In the genomic region with DNA sequence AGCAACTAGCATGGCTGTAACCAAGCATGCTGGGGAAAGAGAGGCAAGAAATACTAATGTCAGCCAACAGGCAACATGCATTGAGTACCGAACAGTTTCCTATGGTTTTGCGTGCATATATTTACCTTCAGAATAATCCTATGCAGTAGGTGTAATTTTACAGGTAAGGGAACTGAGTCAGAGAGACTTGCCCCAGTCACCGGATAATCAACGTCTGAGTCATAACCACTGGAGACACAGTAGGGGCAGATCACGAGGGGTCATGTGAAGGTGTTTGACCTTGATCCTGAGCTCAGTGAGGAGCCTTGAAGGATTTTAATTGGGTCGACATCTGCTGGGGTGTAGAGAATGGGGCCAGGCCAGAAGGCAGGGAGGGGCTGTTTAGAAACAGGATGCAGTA, we compare ENCODE assay signal across 23 cellular contexts. TPM values are rescaled to one million over a fixed set of nuclear protein-coding genes. Genes with fewer than 3 reads are reported as not detected.
A peak's percentile ranks its signal among the peaks of the same experiment; 100 is the strongest.
DNase-seq lines count a peak whose midpoint lies in the region; ATAC-seq, FAIRE-seq and TF ChIP-seq lines count a peak whose summit lies in the region.
"Had no signal": no experiment of that assay in that cellular context is flagged by ENCODE, and none has a peak within 500 bp of the region (broad histone marks: within the 10 kb centered on the region; RNA-seq: fewer than 3 reads in every experiment).

No MANE protein-coding gene starts in this region.

- no peaks in the 10 kb centered on the region for H3K9me1 ChIP-seq in IMR-90 (ENCODE audit: insufficient read depth, low read length)

- no peaks in the 10 kb centered on the region for H3K79me2 ChIP-seq in PC-9 (ENCODE audit: low read depth)

- H3K4me3 ChIP-seq in IMR-90 (ENCODE audit: insufficient read depth, low read depth, low read length) (no peak overlapping the region), PC-9 (no peak overlapping the region), bronchial epithelial cell (ENCODE audit: low read depth, low read length) (no peak overlapping the region)
- H3K4me3 ChIP-seq: GM12878, GM23248, HAP-1 had no signal

- no peak for TF ChIP-seq POLR2A in IMR-90 (IDR thresholded peaks at IDR 0.05; ENCODE audit: low read depth, low read length)

- no peaks in the 10 kb centered on the region for H3F3A ChIP-seq in PC-9 (ENCODE audit: insufficient read depth, low read depth)

- POLR2A ChIA-PET in IMR-90 (lab: Charles Lee; ENCODE audit: unreplicated experiment) (no interaction called here), PC-9 (lab: Charles Lee; ENCODE audit: unreplicated experiment) (no interaction called here)

- no peaks in the 10 kb centered on the region for H3K4me1 ChIP-seq in IMR-90 (ENCODE audit: control insufficient read depth, insufficient read depth, low read length)
- H3K4me1 ChIP-seq in PC-9 (replicated peaks; ENCODE audit: insufficient read depth) = no peaks in the 10 kb centered on the region
- H3K4me1 ChIP-seq: Caco-2, HAP-1 had no signal

- ATAC-seq in IMR-90 (ENCODE audit: low read depth) = no peak
- no peak for ATAC-seq in GM18870 (IDR thresholded peaks at IDR 0.05; ENCODE audit: unreplicated experiment)
- ATAC-seq: GM12878 had no signal

- in situ Hi-C loops in IMR-90 (cut with MboI; ENCODE audit: low sequenced_read_pairs) = no loop called here

- no peak overlapping the region for H4K5ac ChIP-seq in IMR-90 (ENCODE audit: low read depth, low read length)

- no peak overlapping the region for H2BK15ac ChIP-seq in IMR-90 (ENCODE audit: low read depth, low read length)

- H2BK120ac ChIP-seq in IMR-90 (ENCODE audit: low read depth, low read length) = no peak overlapping the region

- no peak overlapping the region for H3K14ac ChIP-seq in IMR-90 (replicated peaks; ENCODE audit: low read depth, low read length)

- no peak overlapping the region for H4K8ac ChIP-seq in IMR-90 (ENCODE audit: low read depth in 2 of 2, low read length in 2 of 2)

- H3K18ac ChIP-seq in IMR-90 (ENCODE audit: low read depth, low read length) = no peak overlapping the region

- no peak overlapping the region for H3K56ac ChIP-seq in IMR-90 (ENCODE audit: extremely low read depth, insufficient read depth, low read length)

- no peak for DNase-seq in IMR-90
- DNase-seq in NCI-H524 treated with DMSO at 0.1 percent for 48 hours (lab: John Stamatoyannopoulos, UW) = peak; percentile 29
- DNase-seq in PC-9 = no peak
- peak; percentile 65 for DNase-seq in bronchial epithelial cell (ENCODE audit: low read depth)
- DNase-seq in activated T-cell treated with anti-CD3 and anti-CD28 coated beads, Interleukin-2, amount 50 U/mL, for 1 hour = no peak
- no peak for DNase-seq in NCI-H1436 (lab: John Stamatoyannopoulos, UW)
- no peak for DNase-seq in AG20443 (ENCODE audit: low spot score)
- DNase-seq: ACHN; AML-193; Caco-2; CD4-positive, alpha-beta T cell; DMS79 treated with DMSO at 0.1 percent for 48 hours; GF-D8; GM23248 had no signal

- no peak for TF ChIP-seq RAD21 in IMR-90 (IDR thresholded peaks at IDR 0.05; ENCODE audit: low read length)

- H3K23ac ChIP-seq in IMR-90 (ENCODE audit: low read depth, low read length) = no peak overlapping the region

- peaks cover 5% of the 10 kb centered on the region for H3K27me3 ChIP-seq in IMR-90 (ENCODE audit: control insufficient read depth, insufficient read depth, low read length)
- no peaks in the 10 kb centered on the region for H3K27me3 ChIP-seq in PC-9 (ENCODE audit: insufficient read depth, low read depth)
- peaks cover 2% of the 10 kb centered on the region for H3K27me3 ChIP-seq in bronchial epithelial cell (ENCODE audit: control insufficient read depth, insufficient read depth, low read length)

- intact Hi-C loops in IMR-90 (cut with micrococcal nuclease) = no loop called here
- intact Hi-C loops in PC-9 (cut with micrococcal nuclease; ENCODE audit: unreplicated experiment) = no loop called here

- peak overlapping the region; percentile 28 for H2AK9ac ChIP-seq in IMR-90 (replicated peaks; ENCODE audit: low read depth, low read length, poor library complexity)

- H3K4ac ChIP-seq in IMR-90 (ENCODE audit: low read depth, low read length) = no peak overlapping the region

- H2AFZ ChIP-seq in IMR-90 (replicated peaks; ENCODE audit: low read length, poor library complexity) (no peak overlapping the region), PC-9 (0 out of 2 replicates have a peak overlapping the region, but pooled peaks have one; percentile 11)
- H2AFZ ChIP-seq: GM23248 had no signal

- CTCF ChIA-PET in IMR-90 (lab: Yijun Ruan, JAX) = no interaction called here
- CTCF ChIA-PET in PC-9 (lab: Charles Lee) = no interaction called here

- no peaks in the 10 kb centered on the region for H4K20me1 ChIP-seq in IMR-90 (ENCODE audit: insufficient read depth, low read length)
- no peaks in the 10 kb centered on the region for H4K20me1 ChIP-seq in PC-9 (ENCODE audit: insufficient read depth)

- no peaks in the 10 kb centered on the region for H3K9me2 ChIP-seq in PC-9 (ENCODE audit: insufficient read depth)

- H4K91ac ChIP-seq in IMR-90 (ENCODE audit: insufficient read depth, low read depth, low read length) = no peak overlapping the region

- no peak overlapping the region for H2BK20ac ChIP-seq in IMR-90 (ENCODE audit: low read depth, low read length)

- no peak for FAIRE-seq in bronchial epithelial cell (lab: Jason Lieb, UNC)
- FAIRE-seq: A204.1, D721Med, GM12878, GM19239 had no signal

- TF ChIP-seq CTCF in IMR-90 (conservative IDR thresholded peaks at IDR 0.05; ENCODE audit: low read depth, low read length) (no peak), PC-9 (conservative IDR thresholded peaks at IDR 0.05) (no peak), bronchial epithelial cell (IDR thresholded peaks at IDR 0.05; ENCODE audit: insufficient read depth, low read length, severe bottlenecking) (no peak)

- no peaks in the 10 kb centered on the region for H3K36me3 ChIP-seq in IMR-90 (ENCODE audit: control insufficient read depth, insufficient read depth, low read length)
- H3K36me3 ChIP-seq in PC-9 (ENCODE audit: low read depth) = no peaks in the 10 kb centered on the region
- no peaks in the 10 kb centered on the region for H3K36me3 ChIP-seq in bronchial epithelial cell (ENCODE audit: control insufficient read depth, insufficient read depth, low read length)
- H3K36me3 ChIP-seq: HAP-1 had no signal

- no peak overlapping the region for H2BK5ac ChIP-seq in IMR-90 (ENCODE audit: low read depth, low read length, poor library complexity, severe bottlenecking)

- 70% methylated on average over 3 of the region's 6 CpGs; no CpG with 5 or more reads in 1 of the 2 experiments for WGBS in IMR-90 (ENCODE audit: extremely low coverage in 2 of 2, insufficient read length in 1 of 2), 2 experiments

- no TSS peak for BruUV-seq in IMR-90 (replicated peaks; lab: Mats Ljungman, UMichigan)
- BruUV-seq in PC-9 (replicated peaks; lab: Mats Ljungman, UMichigan) = no TSS peak

- no peaks in the 10 kb centered on the region for H3K79me1 ChIP-seq in IMR-90 (ENCODE audit: low read depth in 1 of 2, low read length in 2 of 2)

- dilution Hi-C loops in IMR-90 (cut with HindIII; ENCODE audit: low sequenced_read_pairs, unreplicated experiment) = no loop called here

- peaks cover 10% of the 10 kb centered on the region for H3K9me3 ChIP-seq in IMR-90 (ENCODE audit: control insufficient read depth, insufficient read depth, low read length)
- peaks cover 6% of the 10 kb centered on the region; the same call in 1 of the 2 replicates for H3K9me3 ChIP-seq in PC-9 (ENCODE audit: insufficient read depth, low read depth)

- H3K9ac ChIP-seq in IMR-90 (ENCODE audit: low read depth, low read length) = no peak overlapping the region
- H3K9ac ChIP-seq: GM23248 had no signal

- no peak overlapping the region for H2AK5ac ChIP-seq in IMR-90 (ENCODE audit: low read depth, low read length)

- H3K27ac ChIP-seq in IMR-90 (ENCODE audit: insufficient read depth, low read length) = no peak overlapping the region
- no peak overlapping the region for H3K27ac ChIP-seq in PC-9
- H3K27ac ChIP-seq: C4-2B, GM23248 had no signal

- H3K4me2 ChIP-seq in IMR-90 (ENCODE audit: low read depth, low read length) (no peak overlapping the region), PC-9 (peak overlapping the region; percentile 13; the same call in 1 of the 2 replicates)

TF ChIP-seq in IMR-90, 13 proteins besides CTCF, POLR2A, EP300 and RAD21:
- TF ChIP-seq CEBPB (IDR thresholded peaks at IDR 0.05; ENCODE audit: low read depth, low read length) = no peak
- TF ChIP-seq MXI1 (IDR thresholded peaks at IDR 0.05; ENCODE audit: borderline replicate concordance, low read depth, low read length) = no peak
- no peak for TF ChIP-seq ELK1 (IDR thresholded peaks at IDR 0.05; ENCODE audit: borderline replicate concordance, low read depth, low read length)
- TF ChIP-seq BHLHE40 (IDR thresholded peaks at IDR 0.05; ENCODE audit: low read depth, low read length) = no peak
- no peak for TF ChIP-seq FOS (IDR thresholded peaks at IDR 0.05; ENCODE audit: low read depth, low read length)
- no peak for TF ChIP-seq CHD1 (IDR thresholded peaks at IDR 0.05; ENCODE audit: low read depth, low read length)
- TF ChIP-seq RCOR1 (IDR thresholded peaks at IDR 0.05; ENCODE audit: insufficient replicate concordance, low read length) = no peak
- no peak for TF ChIP-seq NFE2L2 (IDR thresholded peaks at IDR 0.05; ENCODE audit: low read depth, low read length)

RNA-seq across cellular contexts. Expression of gene TSC1, which starts 13.4 kb away (rescaled TPM):
- total RNA-seq in IMR-90 (2012; rRNA removed) = 44.2 and 56.3 TPM in 2 replicates
- 24.0 and 25.7 TPM in 2 replicates for polyA plus RNA-seq in IMR-90 (2012; rRNA removed)
- 9.0 and 12.4 TPM in 2 replicates for polyA plus RNA-seq in IMR-90 (2012; cell fraction: cytosol; rRNA removed)
- polyA plus RNA-seq in IMR-90 (2012; cell fraction: nucleus; rRNA removed; ENCODE audit: low replicate concordance) = 57.8 and 168 TPM in 2 replicates
- 51.2 and 61.0 TPM in 2 replicates for total RNA-seq in PC-9 (2021)
- 20.8 and 22.3 TPM in 2 replicates for total RNA-seq in bronchial epithelial cell

RNA-seq across cellular contexts. Expression of gene GFI1B, which starts 20.7 kb away (rescaled TPM):
- not detected in 2 replicates for total RNA-seq in IMR-90 (2012; rRNA removed)
- polyA plus RNA-seq in IMR-90 (2012; rRNA removed) = 0.02 TPM in 1 of 2 replicates, not detected in the other
- polyA plus RNA-seq in IMR-90 (2012; cell fraction: cytosol; rRNA removed) = not detected in 2 replicates
- polyA plus RNA-seq in IMR-90 (2012; cell fraction: nucleus; rRNA removed; ENCODE audit: low replicate concordance) = not detected in 2 replicates
- total RNA-seq in PC-9 (2021) = not detected in 2 replicates
- not detected in 2 replicates for total RNA-seq in bronchial epithelial cell
- total RNA-seq: GM12878, GM23248, HT-29 had no signal
- polyA plus RNA-seq: BJ, GM23248 had no signal

Comparison
In these comparisons a context has a peak if more than half of its experiments do, and no peak if none do; other contexts are left out.
1. DNase-seq: peak in NCI-H524 treated with DMSO at 0.1 percent for 48 hours (single experiment) and bronchial epithelial cell (single experiment); none in IMR-90 (single experiment), PC-9 (0 of 2), activated T-cell treated with anti-CD3 and anti-CD28 coated beads, Interleukin-2, amount 50 U/mL, for 1 hour (single experiment), NCI-H1436 (single experiment) and AG20443 (single experiment).